In the genomic region with DNA sequence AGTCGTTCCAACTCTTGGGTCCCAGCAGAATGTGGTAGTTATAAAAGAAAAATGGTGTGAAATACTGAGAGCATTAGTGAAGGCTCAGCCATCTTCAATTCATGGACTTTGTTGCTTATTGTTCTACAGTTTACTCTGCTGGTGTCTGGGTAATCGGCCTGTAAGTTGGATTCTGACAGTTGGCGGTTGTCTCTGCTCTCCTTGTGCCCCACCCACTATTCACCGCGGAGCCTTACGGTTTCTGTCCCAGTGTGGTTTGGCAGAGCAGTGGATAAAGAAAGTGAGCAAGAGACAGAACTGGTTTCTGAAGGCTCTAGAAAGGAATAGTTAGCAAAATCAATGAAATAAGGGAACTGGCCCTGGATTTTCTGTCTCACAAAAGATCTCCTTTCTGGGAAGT, we compare ENCODE assay signal across 34 cellular contexts. TPM values are rescaled to one million over a fixed set of nuclear protein-coding genes. Genes with fewer than 3 reads are reported as not detected.
"Had no signal": no experiment of that assay in that cellular context is flagged by ENCODE, and none has a peak within 500 bp of the region (broad histone marks: within the 10 kb centered on the region; RNA-seq: fewer than 3 reads in every experiment).

No MANE protein-coding gene starts in this region.

- H3K4me2 ChIP-seq: PC-9 had no signal

- H3K9me3 ChIP-seq: ascending aorta had no signal

- H3K27ac Mint-ChIP-seq: activated CD4-positive, alpha-beta T cell treated with anti-CD3 and anti-CD28 coated beads, Interleukin-2, amount 10 ng/mL, durations not matched to agents 24 days and 14 days; activated CD8-positive, alpha-beta T cell treated with anti-CD3 and anti-CD28 coated beads, Interleukin-2, amount 10 ng/mL, durations not matched to agents 7 days and 5 days; activated naive CD4-positive, alpha-beta T cell treated with anti-CD3 and anti-CD28 coated beads, Interleukin-2, amount 50 U/mL, for 24 hours; activated naive CD8-positive, alpha-beta T cell treated with anti-CD3 and anti-CD28 coated beads, Interleukin-2, amount 10 ng/mL, durations not matched to agents 7 days and 5 days; activated T-cell treated with anti-CD3 and anti-CD28 coated beads, Interleukin-2, amount 50 U/mL, for 24 hours; activated T-helper 2 cell treated with anti-CD3 and anti-CD28 coated beads, Interferon-gamma antibody, Interleukin-2, Interleukin-4, amounts not matched to agents 10 μg/mL and 5 μg/mL and 100 μg/mL, durations not matched to agents 14 hours and 24 hours and 36 hours had no signal

- H3K27me3 ChIP-seq: ascending aorta had no signal

- H3K4me3 ChIP-seq: ascending aorta, cardiac muscle cell, K562, PC-9, SK-N-MC had no signal

- H3K27ac ChIP-seq: ascending aorta, cardiac muscle cell, PC-9, RWPE1, SK-N-MC, WERI-Rb-1 had no signal

- ATAC-seq: activated CD8-positive, alpha-beta T cell treated with anti-CD3 and anti-CD28 coated beads, Interleukin-2, amount 10 ng/mL, durations not matched to agents 7 days and 5 days; K562 had no signal

- FAIRE-seq: K562, RCC 7860 had no signal

- H3K4me1 ChIP-seq: ascending aorta had no signal

- H3K36me3 Mint-ChIP-seq: activated naive CD8-positive, alpha-beta T cell treated with anti-CD3 and anti-CD28 coated beads, Interleukin-2, amount 10 ng/mL, durations not matched to agents 7 days and 5 days had no signal

- H2AFZ ChIP-seq: PC-9 had no signal

- DNase-seq: activated CD4-positive, alpha-beta T cell treated with anti-CD3 and anti-CD28 coated beads, Interleukin-2, amount 10 ng/mL, durations not matched to agents 24 days and 14 days; activated CD4-positive, alpha-beta T cell treated with anti-CD3 and anti-CD28 coated beads, Interleukin-2, amount 50 U/mL, for 48 hours; activated CD4-positive, CD25-positive, alpha-beta regulatory T cell; activated CD8-positive, alpha-beta T cell treated with anti-CD3 and anti-CD28 coated beads, Interleukin-2, amount 10 ng/mL, durations not matched to agents 7 days and 5 days; activated gamma-delta T cell; activated naive CD4-positive, alpha-beta T cell treated with Interleukin-2 at 50 U/mL for 16 hours; activated naive CD8-positive, alpha-beta T cell treated with anti-CD3 and anti-CD28 coated beads, Interleukin-2, amount 10 ng/mL, durations not matched to agents 7 days and 5 days; activated T-cell treated with anti-CD3 and anti-CD28 coated beads, Interleukin-2, amount 50 U/mL, for 24 hours; amygdala; IMR-90; NCI-H1048; NCI-H1105 treated with DMSO at 0.1 percent for 48 hours; NCI-H1436; NCI-H1694; NCI-H1930; NCI-H2081 treated with DMSO at 0.1 percent for 48 hours; NCI-H226; NCI-H446 treated with DMSO at 0.1 percent for 48 hours; NCI-H524; NCI-H69; PC-9; Right ventricle myocardium superior; T1000; WERI-Rb-1 had no signal

- H3K27me3 Mint-ChIP-seq: activated CD4-positive, alpha-beta T cell treated with anti-CD3 and anti-CD28 coated beads, Interleukin-2, amount 10 ng/mL, durations not matched to agents 24 days and 14 days; activated naive CD4-positive, alpha-beta T cell treated with anti-CD3 and anti-CD28 coated beads, Interleukin-2, amount 50 U/mL, for 24 hours; activated naive CD8-positive, alpha-beta T cell treated with anti-CD3 and anti-CD28 coated beads, Interleukin-2, amount 10 ng/mL, durations not matched to agents 7 days and 5 days had no signal

- H3K9me3 Mint-ChIP-seq: activated CD4-positive, alpha-beta T cell treated with anti-CD3 and anti-CD28 coated beads, Interleukin-2, amount 10 ng/mL, durations not matched to agents 24 days and 14 days; activated naive CD4-positive, alpha-beta T cell treated with anti-CD3 and anti-CD28 coated beads, Interleukin-2, amount 50 U/mL, for 24 hours; activated naive CD8-positive, alpha-beta T cell treated with anti-CD3 and anti-CD28 coated beads, Interleukin-2, amount 10 ng/mL, durations not matched to agents 7 days and 5 days; activated T-cell treated with anti-CD3 and anti-CD28 coated beads, Interleukin-2, amount 50 U/mL, for 24 hours; activated T-helper 2 cell treated with anti-CD3 and anti-CD28 coated beads, Interferon-gamma antibody, Interleukin-2, Interleukin-4, amounts not matched to agents 10 μg/mL and 5 μg/mL and 100 μg/mL, durations not matched to agents 14 hours and 24 hours and 36 hours; central memory CD8-positive, alpha-beta T cell had no signal

- H3K36me3 ChIP-seq: cardiac muscle cell, WERI-Rb-1 had no signal

- H3K4me1 Mint-ChIP-seq: activated CD4-positive, alpha-beta T cell treated with anti-CD3 and anti-CD28 coated beads, Interleukin-2, amount 10 ng/mL, durations not matched to agents 24 days and 14 days; activated naive CD8-positive, alpha-beta T cell treated with anti-CD3 and anti-CD28 coated beads, Interleukin-2, amount 10 ng/mL, durations not matched to agents 7 days and 5 days; central memory CD8-positive, alpha-beta T cell had no signal

- H3K4me3 Mint-ChIP-seq: activated CD4-positive, alpha-beta T cell treated with anti-CD3 and anti-CD28 coated beads, Interleukin-2, amount 10 ng/mL, durations not matched to agents 24 days and 14 days; activated CD8-positive, alpha-beta T cell treated with anti-CD3 and anti-CD28 coated beads, Interleukin-2, amount 10 ng/mL, durations not matched to agents 7 days and 5 days; activated naive CD4-positive, alpha-beta T cell treated with anti-CD3 and anti-CD28 coated beads, Interleukin-2, amount 50 U/mL, for 24 hours; activated naive CD8-positive, alpha-beta T cell treated with anti-CD3 and anti-CD28 coated beads, Interleukin-2, amount 10 ng/mL, durations not matched to agents 7 days and 5 days; activated T-cell treated with anti-CD3 and anti-CD28 coated beads, Interleukin-2, amount 50 U/mL, for 24 hours; central memory CD8-positive, alpha-beta T cell had no signal

RNA-seq across cellular contexts. Expression of gene LONRF3, which starts 9.1 kb away (rescaled TPM):
- total RNA-seq: IMR-90; T-helper 2 cell treated with Interferon-gamma antibody and Interleukin-4, amounts not matched to agents 100 ng/mL and 5 ng/mL, for 36 hours had no signal
- polyA plus RNA-seq: cardiac muscle cell, IMR-90 had no signal
